ENCODE assay signal across 18 cellular contexts in the genomic region with DNA sequence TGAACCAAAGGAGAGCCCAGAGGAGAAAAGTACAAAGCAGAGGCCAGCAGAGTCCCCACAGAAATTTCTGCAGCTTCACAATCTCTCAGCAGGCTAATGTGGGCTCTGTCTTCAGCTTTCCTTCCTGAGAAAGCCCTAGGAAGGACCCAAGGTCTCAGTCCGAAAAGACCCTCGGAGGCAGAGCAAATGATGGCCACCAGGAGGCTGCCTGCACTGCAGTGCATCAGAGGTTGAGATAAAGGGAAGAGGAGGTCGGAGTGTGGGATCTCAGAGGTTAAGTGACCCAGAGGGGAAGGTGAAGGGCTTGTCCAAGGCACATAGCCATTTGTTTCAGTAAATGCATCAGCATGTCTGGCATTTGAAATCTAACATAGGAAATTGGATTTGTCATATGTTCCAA.
"Had no signal": no experiment of that assay in that cellular context is flagged by ENCODE, and none has a peak within 500 bp of the region (broad histone marks: within the 10 kb centered on the region; RNA-seq: fewer than 3 reads in every experiment).

No MANE protein-coding gene starts in this region.

- H3K27ac Mint-ChIP-seq: activated naive CD4-positive, alpha-beta T cell treated with anti-CD3 and anti-CD28 coated beads, Interleukin-2, amount 50 U/mL, for 72 hours; brain; stimulated activated naive CD8-positive, alpha-beta T cell treated with anti-CD3 and anti-CD28 coated beads, Interleukin-15, Interleukin-2, amounts not matched to agents 100 ng/mL and 50 ng/mL, for 24 hours; T-helper 17 cell had no signal

- ATAC-seq: activated naive CD4-positive, alpha-beta T cell treated with anti-CD3 and anti-CD28 coated beads, Interleukin-2, amount 50 U/mL, for 72 hours; activated T-cell treated with anti-CD3 and anti-CD28 coated beads, Interleukin-2, amount 50 U/mL, for 4 hours; left lobe of liver; T-helper 17 cell had no signal

- H3K27me3 ChIP-seq: esophagus muscularis mucosa, testis had no signal

- H3K4me3 Mint-ChIP-seq: activated T-cell treated with anti-CD3 and anti-CD28 coated beads, Interleukin-2, amount 50 U/mL, for 4 hours; brain; central memory CD8-positive, alpha-beta T cell; nephron; stimulated activated naive CD8-positive, alpha-beta T cell treated with anti-CD3 and anti-CD28 coated beads, Interleukin-15, Interleukin-2, amounts not matched to agents 100 ng/mL and 50 ng/mL, for 24 hours; T-helper 17 cell had no signal

- H3K9me3 ChIP-seq: esophagus muscularis mucosa, testis had no signal

- H3K27me3 Mint-ChIP-seq: stimulated activated naive CD8-positive, alpha-beta T cell treated with anti-CD3 and anti-CD28 coated beads, Interleukin-15, Interleukin-2, amounts not matched to agents 100 ng/mL and 50 ng/mL, for 24 hours had no signal

- H3K9me3 Mint-ChIP-seq: activated T-cell treated with anti-CD3 and anti-CD28 coated beads, Interleukin-2, amount 50 U/mL, for 4 hours; central memory CD8-positive, alpha-beta T cell; nephron; stimulated activated naive CD8-positive, alpha-beta T cell treated with anti-CD3 and anti-CD28 coated beads, Interleukin-15, Interleukin-2, amounts not matched to agents 100 ng/mL and 50 ng/mL, for 24 hours had no signal

- H3K36me3 Mint-ChIP-seq: activated naive CD4-positive, alpha-beta T cell treated with anti-CD3 and anti-CD28 coated beads, Interleukin-2, amount 50 U/mL, for 72 hours; brain had no signal

- H3K4me1 Mint-ChIP-seq: central memory CD8-positive, alpha-beta T cell; T-helper 17 cell had no signal

- H3K4me3 ChIP-seq: esophagus muscularis mucosa, testis had no signal

- H3K36me3 ChIP-seq: esophagus muscularis mucosa had no signal

- DNase-seq: activated CD4-positive, alpha-beta T cell treated with anti-CD3 and anti-CD28 coated beads, Interleukin-2, amount 50 U/mL, for 48 hours; activated CD4-positive, CD25-positive, alpha-beta regulatory T cell treated with anti-CD3 and anti-CD28 coated beads, Interleukin-2, amount 50 U/mL, for 72 hours; activated effector memory CD4-positive, alpha-beta T cell treated with anti-CD3 and anti-CD28 coated beads, Interleukin-2, amount 50 U/mL, for 16 hours; activated T-cell treated with anti-CD3 and anti-CD28 coated beads, Interleukin-2, amount 50 U/mL, for 4 hours; amniotic stem cell; head of caudate nucleus; islet precursor cell; mammary epithelial cell; stimulated activated CD4-positive, alpha-beta T cell treated with anti-CD3 and anti-CD28 coated beads, Interleukin-4, amount 100 ng/mL, for 24 hours; T-helper 17 cell; testis had no signal

- H3K27ac ChIP-seq: esophagus muscularis mucosa, testis had no signal
